Comparison of ENCODE assay signal across 1 cellular context in the genomic region with DNA sequence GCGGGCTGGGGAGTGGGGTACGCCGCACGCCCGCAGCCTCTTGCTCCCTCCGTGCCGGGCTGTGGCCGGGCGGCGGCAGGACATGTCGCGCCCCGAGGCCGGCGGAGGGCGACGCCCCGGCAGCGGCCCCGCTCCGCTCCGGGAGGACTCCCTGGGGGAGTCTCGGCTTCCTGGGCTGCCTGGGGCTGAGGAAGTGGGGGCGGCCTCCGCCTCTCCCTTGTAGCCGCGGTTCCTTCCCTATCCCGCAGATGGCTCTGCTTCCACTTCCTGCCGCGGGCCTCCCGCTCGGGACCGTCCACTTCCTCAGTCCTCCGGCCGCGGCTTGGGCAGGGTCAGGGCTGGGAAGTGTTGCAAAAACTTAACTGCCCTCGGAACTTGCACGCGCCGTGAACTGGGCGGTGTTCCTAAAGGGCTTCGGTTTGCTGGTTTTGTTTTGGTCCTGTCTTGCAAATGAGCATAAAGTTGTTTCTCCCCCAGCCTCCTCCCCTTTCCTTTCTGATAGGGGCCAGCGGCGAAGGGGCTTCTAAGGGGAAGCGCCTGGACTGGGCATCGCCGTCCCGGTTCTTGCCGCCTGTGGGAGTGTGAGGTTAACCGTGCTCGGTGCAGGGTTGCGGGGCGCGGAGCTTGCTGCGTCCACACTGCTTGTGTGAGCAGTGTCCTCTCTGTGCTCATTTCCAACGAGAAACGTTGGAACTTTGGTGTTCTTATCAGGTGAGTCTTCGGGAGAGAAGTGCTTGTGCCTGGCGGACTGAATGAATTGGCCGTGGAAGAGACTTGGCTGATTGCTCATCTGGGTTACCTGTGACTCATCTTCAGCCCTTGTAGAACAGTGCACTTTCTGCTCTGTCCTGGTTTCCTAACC.
TF ChIP-seq lines count a peak whose summit lies in the region.

No MANE protein-coding gene starts in this region.

TF ChIP-seq in HepG2, 621 proteins besides CTCF, POLR2A, EP300 and RAD21 (continued from another document and continues in another):
- TF ChIP-seq, protein P1, sequence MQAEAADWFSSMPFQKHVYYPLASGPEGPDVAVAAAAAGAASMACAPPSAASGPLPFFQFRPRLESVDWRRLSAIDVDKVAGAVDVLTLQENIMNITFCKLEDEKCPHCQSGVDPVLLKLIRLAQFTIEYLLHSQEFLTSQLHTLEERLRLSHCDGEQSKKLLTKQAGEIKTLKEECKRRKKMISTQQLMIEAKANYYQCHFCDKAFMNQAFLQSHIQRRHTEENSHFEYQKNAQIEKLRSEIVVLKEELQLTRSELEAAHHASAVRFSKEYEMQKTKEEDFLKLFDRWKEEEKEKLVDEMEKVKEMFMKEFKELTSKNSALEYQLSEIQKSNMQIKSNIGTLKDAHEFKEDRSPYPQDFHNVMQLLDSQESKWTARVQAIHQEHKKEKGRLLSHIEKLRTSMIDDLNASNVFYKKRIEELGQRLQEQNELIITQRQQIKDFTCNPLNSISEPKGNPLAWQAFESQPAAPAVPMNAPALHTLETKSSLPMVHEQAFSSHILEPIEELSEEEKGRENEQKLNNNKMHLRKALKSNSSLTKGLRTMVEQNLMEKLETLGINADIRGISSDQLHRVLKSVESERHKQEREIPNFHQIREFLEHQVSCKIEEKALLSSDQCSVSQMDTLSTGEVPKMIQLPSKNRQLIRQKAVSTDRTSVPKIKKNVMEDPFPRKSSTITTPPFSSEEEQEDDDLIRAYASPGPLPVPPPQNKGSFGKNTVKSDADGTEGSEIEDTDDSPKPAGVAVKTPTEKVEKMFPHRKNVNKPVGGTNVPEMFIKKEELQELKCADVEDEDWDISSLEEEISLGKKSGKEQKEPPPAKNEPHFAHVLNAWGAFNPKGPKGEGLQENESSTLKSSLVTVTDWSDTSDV (CRISPR knock-in tag; IDR thresholded peaks at IDR 0.05), result peak; percentile 76; the same call in 1 of the 2 replicates
- TF ChIP-seq ZFP82 (CRISPR knock-in tag; IDR thresholded peaks at IDR 0.05; ENCODE audit: borderline replicate concordance) (peak; percentile 86; the same call in 1 of the 2 replicates), ZNF350 (CRISPR knock-in tag; IDR thresholded peaks at IDR 0.05; ENCODE audit: borderline replicate concordance, low read depth) (peak; percentile 58; the same call in 1 of the 2 replicates), THYN1 (CRISPR knock-in tag; IDR thresholded peaks at IDR 0.05; ENCODE audit: borderline replicate concordance, low read depth) (no peak), KLF6 (CRISPR knock-in tag; IDR thresholded peaks at IDR 0.05) (peak; percentile 55; the same call in 1 of the 2 replicates), SRSF9 (IDR thresholded peaks at IDR 0.05; ENCODE audit: borderline replicate concordance, insufficient read depth, low read depth, low read length, poor library complexity, severe bottlenecking) (no peak), GFI1 (CRISPR knock-in tag; IDR thresholded peaks at IDR 0.05; ENCODE audit: borderline replicate concordance) (peak; percentile 78; the same call in 1 of the 2 replicates), ZNF619 (CRISPR knock-in tag; IDR thresholded peaks at IDR 0.05) (no peak), GATAD2A (CRISPR knock-in tag; IDR thresholded peaks at IDR 0.05) (peak; percentile 36; the same call in 1 of the 2 replicates), ZNF605 (CRISPR knock-in tag; IDR thresholded peaks at IDR 0.05) (peak; percentile 90), ZNF263 (CRISPR knock-in tag; IDR thresholded peaks at IDR 0.05) (peak; percentile 99), NFE2L2 (IDR thresholded peaks at IDR 0.05; ENCODE audit: low read length) (no peak), SOX6 (IDR thresholded peaks at IDR 0.05) (no peak), SOX6 (CRISPR knock-in tag; IDR thresholded peaks at IDR 0.05) (no peak; the same call in 1 of the 2 replicates), ATAD3A (CRISPR knock-in tag; IDR thresholded peaks at IDR 0.05) (0 out of 2 replicates have a peak, but pooled peaks have one; percentile 62), ELF1 (CRISPR knock-in tag; IDR thresholded peaks at IDR 0.05) (peak; percentile 76), ZNF652 (CRISPR knock-in tag; IDR thresholded peaks at IDR 0.05; ENCODE audit: borderline replicate concordance, low read depth) (no peak), PCBP1 (IDR thresholded peaks at IDR 0.05; ENCODE audit: borderline replicate concordance, low read depth, low read length) (0 out of 2 replicates have a peak, but pooled peaks have one; percentile 32), ZNF205 (CRISPR knock-in tag; IDR thresholded peaks at IDR 0.05) (peak; percentile 40; the same call in 1 of the 2 replicates), ZNF549 (CRISPR knock-in tag; IDR thresholded peaks at IDR 0.05) (0 out of 2 replicates have a peak, but pooled peaks have one; percentile 63), MTF1 (CRISPR knock-in tag; IDR thresholded peaks at IDR 0.05) (0 out of 2 replicates have a peak, but pooled peaks have one; percentile 38), ATF7 (IDR thresholded peaks at IDR 0.05) (no peak), ATF7 (CRISPR knock-in tag; IDR thresholded peaks at IDR 0.05) (no peak), ZNF430 (CRISPR knock-in tag; IDR thresholded peaks at IDR 0.05) (peak; percentile 34; the same call in 1 of the 2 replicates), CENPX (CRISPR knock-in tag; IDR thresholded peaks at IDR 0.05) (no peak)
- TF ChIP-seq, protein P2, sequence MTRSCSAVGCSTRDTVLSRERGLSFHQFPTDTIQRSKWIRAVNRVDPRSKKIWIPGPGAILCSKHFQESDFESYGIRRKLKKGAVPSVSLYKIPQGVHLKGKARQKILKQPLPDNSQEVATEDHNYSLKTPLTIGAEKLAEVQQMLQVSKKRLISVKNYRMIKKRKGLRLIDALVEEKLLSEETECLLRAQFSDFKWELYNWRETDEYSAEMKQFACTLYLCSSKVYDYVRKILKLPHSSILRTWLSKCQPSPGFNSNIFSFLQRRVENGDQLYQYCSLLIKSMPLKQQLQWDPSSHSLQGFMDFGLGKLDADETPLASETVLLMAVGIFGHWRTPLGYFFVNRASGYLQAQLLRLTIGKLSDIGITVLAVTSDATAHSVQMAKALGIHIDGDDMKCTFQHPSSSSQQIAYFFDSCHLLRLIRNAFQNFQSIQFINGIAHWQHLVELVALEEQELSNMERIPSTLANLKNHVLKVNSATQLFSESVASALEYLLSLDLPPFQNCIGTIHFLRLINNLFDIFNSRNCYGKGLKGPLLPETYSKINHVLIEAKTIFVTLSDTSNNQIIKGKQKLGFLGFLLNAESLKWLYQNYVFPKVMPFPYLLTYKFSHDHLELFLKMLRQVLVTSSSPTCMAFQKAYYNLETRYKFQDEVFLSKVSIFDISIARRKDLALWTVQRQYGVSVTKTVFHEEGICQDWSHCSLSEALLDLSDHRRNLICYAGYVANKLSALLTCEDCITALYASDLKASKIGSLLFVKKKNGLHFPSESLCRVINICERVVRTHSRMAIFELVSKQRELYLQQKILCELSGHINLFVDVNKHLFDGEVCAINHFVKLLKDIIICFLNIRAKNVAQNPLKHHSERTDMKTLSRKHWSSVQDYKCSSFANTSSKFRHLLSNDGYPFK (CRISPR knock-in tag; IDR thresholded peaks at IDR 0.05; ENCODE audit: borderline replicate concordance), result no peak; the same call in 1 of the 2 replicates
- TF ChIP-seq, protein P3, sequence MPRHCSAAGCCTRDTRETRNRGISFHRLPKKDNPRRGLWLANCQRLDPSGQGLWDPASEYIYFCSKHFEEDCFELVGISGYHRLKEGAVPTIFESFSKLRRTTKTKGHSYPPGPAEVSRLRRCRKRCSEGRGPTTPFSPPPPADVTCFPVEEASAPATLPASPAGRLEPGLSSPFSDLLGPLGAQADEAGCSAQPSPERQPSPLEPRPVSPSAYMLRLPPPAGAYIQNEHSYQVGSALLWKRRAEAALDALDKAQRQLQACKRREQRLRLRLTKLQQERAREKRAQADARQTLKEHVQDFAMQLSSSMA (CRISPR knock-in tag; IDR thresholded peaks at IDR 0.05), result peak; percentile 78
- TF ChIP-seq, protein P4, sequence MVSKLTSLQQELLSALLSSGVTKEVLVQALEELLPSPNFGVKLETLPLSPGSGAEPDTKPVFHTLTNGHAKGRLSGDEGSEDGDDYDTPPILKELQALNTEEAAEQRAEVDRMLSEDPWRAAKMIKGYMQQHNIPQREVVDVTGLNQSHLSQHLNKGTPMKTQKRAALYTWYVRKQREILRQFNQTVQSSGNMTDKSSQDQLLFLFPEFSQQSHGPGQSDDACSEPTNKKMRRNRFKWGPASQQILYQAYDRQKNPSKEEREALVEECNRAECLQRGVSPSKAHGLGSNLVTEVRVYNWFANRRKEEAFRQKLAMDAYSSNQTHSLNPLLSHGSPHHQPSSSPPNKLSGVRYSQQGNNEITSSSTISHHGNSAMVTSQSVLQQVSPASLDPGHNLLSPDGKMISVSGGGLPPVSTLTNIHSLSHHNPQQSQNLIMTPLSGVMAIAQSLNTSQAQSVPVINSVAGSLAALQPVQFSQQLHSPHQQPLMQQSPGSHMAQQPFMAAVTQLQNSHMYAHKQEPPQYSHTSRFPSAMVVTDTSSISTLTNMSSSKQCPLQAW (CRISPR knock-in tag; IDR thresholded peaks at IDR 0.05), result peak; percentile 44; the same call in 1 of the 2 replicates
- TF ChIP-seq, protein P5, sequence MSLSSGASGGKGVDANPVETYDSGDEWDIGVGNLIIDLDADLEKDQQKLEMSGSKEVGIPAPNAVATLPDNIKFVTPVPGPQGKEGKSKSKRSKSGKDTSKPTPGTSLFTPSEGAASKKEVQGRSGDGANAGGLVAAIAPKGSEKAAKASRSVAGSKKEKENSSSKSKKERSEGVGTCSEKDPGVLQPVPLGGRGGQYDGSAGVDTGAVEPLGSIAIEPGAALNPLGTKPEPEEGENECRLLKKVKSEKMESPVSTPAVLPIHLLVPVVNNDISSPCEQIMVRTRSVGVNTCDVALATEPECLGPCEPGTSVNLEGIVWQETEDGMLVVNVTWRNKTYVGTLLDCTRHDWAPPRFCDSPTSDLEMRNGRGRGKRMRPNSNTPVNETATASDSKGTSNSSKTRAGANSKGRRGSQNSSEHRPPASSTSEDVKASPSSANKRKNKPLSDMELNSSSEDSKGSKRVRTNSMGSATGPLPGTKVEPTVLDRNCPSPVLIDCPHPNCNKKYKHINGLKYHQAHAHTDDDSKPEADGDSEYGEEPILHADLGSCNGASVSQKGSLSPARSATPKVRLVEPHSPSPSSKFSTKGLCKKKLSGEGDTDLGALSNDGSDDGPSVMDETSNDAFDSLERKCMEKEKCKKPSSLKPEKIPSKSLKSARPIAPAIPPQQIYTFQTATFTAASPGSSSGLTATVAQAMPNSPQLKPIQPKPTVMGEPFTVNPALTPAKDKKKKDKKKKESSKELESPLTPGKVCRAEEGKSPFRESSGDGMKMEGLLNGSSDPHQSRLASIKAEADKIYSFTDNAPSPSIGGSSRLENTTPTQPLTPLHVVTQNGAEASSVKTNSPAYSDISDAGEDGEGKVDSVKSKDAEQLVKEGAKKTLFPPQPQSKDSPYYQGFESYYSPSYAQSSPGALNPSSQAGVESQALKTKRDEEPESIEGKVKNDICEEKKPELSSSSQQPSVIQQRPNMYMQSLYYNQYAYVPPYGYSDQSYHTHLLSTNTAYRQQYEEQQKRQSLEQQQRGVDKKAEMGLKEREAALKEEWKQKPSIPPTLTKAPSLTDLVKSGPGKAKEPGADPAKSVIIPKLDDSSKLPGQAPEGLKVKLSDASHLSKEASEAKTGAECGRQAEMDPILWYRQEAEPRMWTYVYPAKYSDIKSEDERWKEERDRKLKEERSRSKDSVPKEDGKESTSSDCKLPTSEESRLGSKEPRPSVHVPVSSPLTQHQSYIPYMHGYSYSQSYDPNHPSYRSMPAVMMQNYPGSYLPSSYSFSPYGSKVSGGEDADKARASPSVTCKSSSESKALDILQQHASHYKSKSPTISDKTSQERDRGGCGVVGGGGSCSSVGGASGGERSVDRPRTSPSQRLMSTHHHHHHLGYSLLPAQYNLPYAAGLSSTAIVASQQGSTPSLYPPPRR (CRISPR knock-in tag; IDR thresholded peaks at IDR 0.05; ENCODE audit: borderline replicate concordance), result no peak; the same call in 1 of the 2 replicates
- TF ChIP-seq, protein P6, sequence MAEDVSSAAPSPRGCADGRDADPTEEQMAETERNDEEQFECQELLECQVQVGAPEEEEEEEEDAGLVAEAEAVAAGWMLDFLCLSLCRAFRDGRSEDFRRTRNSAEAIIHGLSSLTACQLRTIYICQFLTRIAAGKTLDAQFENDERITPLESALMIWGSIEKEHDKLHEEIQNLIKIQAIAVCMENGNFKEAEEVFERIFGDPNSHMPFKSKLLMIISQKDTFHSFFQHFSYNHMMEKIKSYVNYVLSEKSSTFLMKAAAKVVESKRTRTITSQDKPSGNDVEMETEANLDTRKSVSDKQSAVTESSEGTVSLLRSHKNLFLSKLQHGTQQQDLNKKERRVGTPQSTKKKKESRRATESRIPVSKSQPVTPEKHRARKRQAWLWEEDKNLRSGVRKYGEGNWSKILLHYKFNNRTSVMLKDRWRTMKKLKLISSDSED (CRISPR knock-in tag; IDR thresholded peaks at IDR 0.05), result no peak
- TF ChIP-seq, protein P7, sequence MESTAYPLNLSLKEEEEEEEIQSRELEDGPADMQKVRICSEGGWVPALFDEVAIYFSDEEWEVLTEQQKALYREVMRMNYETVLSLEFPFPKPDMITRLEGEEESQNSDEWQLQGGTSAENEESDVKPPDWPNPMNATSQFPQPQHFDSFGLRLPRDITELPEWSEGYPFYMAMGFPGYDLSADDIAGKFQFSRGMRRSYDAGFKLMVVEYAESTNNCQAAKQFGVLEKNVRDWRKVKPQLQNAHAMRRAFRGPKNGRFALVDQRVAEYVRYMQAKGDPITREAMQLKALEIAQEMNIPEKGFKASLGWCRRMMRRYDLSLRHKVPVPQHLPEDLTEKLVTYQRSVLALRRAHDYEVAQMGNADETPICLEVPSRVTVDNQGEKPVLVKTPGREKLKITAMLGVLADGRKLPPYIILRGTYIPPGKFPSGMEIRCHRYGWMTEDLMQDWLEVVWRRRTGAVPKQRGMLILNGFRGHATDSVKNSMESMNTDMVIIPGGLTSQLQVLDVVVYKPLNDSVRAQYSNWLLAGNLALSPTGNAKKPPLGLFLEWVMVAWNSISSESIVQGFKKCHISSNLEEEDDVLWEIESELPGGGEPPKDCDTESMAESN (CRISPR knock-in tag; conservative IDR thresholded peaks at IDR 0.05), result 0 out of 2 replicates have a peak, but pooled peaks have one; percentile 1
- TF ChIP-seq, protein P8, sequence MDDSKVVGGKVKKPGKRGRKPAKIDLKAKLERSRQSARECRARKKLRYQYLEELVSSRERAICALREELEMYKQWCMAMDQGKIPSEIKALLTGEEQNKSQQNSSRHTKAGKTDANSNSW (CRISPR knock-in tag; IDR thresholded peaks at IDR 0.05; ENCODE audit: borderline replicate concordance), result no peak
- TF ChIP-seq, protein P9, sequence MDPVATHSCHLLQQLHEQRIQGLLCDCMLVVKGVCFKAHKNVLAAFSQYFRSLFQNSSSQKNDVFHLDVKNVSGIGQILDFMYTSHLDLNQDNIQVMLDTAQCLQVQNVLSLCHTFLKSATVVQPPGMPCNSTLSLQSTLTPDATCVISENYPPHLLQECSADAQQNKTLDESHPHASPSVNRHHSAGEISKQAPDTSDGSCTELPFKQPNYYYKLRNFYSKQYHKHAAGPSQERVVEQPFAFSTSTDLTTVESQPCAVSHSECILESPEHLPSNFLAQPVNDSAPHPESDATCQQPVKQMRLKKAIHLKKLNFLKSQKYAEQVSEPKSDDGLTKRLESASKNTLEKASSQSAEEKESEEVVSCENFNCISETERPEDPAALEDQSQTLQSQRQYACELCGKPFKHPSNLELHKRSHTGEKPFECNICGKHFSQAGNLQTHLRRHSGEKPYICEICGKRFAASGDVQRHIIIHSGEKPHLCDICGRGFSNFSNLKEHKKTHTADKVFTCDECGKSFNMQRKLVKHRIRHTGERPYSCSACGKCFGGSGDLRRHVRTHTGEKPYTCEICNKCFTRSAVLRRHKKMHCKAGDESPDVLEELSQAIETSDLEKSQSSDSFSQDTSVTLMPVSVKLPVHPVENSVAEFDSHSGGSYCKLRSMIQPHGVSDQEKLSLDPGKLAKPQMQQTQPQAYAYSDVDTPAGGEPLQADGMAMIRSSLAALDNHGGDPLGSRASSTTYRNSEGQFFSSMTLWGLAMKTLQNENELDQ (CRISPR knock-in tag; IDR thresholded peaks at IDR 0.05; ENCODE audit: borderline replicate concordance), result peak; percentile 73; the same call in 1 of the 2 replicates
